ENCODE assay signal across 15 cellular contexts in the genomic region with DNA sequence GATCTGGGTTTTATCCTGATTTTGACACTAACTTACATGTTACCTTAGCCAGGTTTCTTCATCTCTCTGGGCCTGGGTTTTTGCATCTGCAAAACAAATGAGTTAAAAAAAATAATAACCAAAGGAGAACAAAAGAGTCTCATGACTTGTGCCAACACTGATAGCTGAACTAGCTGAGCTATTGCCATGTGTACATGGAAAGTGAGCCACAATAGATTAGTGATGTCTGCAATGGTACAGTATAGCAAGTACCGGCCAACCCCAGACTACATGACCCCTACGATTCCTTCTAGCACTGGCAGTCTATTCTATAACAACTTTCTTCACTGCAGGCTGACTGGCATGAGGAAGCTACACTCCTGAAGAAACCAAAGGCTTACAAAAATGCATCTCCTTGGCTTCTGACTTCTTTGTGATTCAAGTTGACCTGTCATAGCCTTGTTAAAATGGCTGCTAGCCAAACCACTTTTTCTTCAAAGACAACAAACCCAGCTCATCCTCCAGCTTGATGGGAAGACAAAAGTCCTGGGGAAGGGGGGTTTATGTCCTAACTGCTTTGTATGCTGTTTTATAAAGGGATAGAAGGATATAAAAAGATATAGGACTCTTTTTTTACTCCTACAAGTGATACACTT.
DNase-seq lines count a peak whose midpoint lies in the region; ATAC-seq and TF ChIP-seq lines count a peak whose summit lies in the region.
"Had no signal": no experiment of that assay in that cellular context is flagged by ENCODE, and none has a peak within 500 bp of the region (broad histone marks: within the 10 kb centered on the region; RNA-seq: fewer than 3 reads in every experiment).

No MANE protein-coding gene starts in this region.

- peak overlapping the region; percentile 75 for H3K4me3 ChIP-seq in Loucy (ENCODE audit: low read length, poor library complexity, severe bottlenecking)
- H3K4me3 ChIP-seq in fibroblast of mammary gland (ENCODE audit: control insufficient read depth, low read depth, low read length) = no peak overlapping the region
- H3K4me3 ChIP-seq in ovary = no peak overlapping the region
- H3K4me3 ChIP-seq: cardiac muscle cell had no signal

- peaks cover 6% of the 10 kb centered on the region for H3K4me1 Mint-ChIP-seq in endothelial cell (ENCODE audit: unreplicated experiment)

- no peaks in the 10 kb centered on the region for H3K9me2 ChIP-seq in Loucy (replicated peaks; ENCODE audit: low read depth, low read length)

- no peak for TF ChIP-seq POLR2A in ovary (IDR thresholded peaks at IDR 0.05)

- H3K4me3 Mint-ChIP-seq in endothelial cell (ENCODE audit: unreplicated experiment) = no peak overlapping the region
- H3K4me3 Mint-ChIP-seq: naive thymus-derived CD8-positive, alpha-beta T cell had no signal

- TF ChIP-seq EP300 in ovary (IDR thresholded peaks at IDR 0.05) = no peak

- DNase-seq in fibroblast of mammary gland (ENCODE audit: low read depth) (peak; percentile 78), endothelial cell (ENCODE audit: low spot score) (no peak), left ventricle myocardium superior (no peak), hippocampal formation (lab: John Stamatoyannopoulos, UW) (no peak), ovary (no peak)
- DNase-seq: activated CD4-positive, alpha-beta T cell treated with anti-CD3 and anti-CD28 coated beads, Interleukin-2, amount 50 U/mL, for 1 hour; DMS79; head of caudate nucleus; naive thymus-derived CD8-positive, alpha-beta T cell; T-helper 2 cell had no signal

- peak overlapping the region; percentile 67 for H3K4me2 ChIP-seq in Loucy (ENCODE audit: low read depth, low read length, poor library complexity, severe bottlenecking)

- peak overlapping the region; percentile 93 for H3K9ac ChIP-seq in Loucy (ENCODE audit: low read depth, low read length, poor library complexity, severe bottlenecking)

- peaks cover 85% of the 10 kb centered on the region for H3K4me1 ChIP-seq in Loucy (ENCODE audit: insufficient read depth, low read length, poor library complexity, severe bottlenecking)
- peaks cover 7% of the 10 kb centered on the region for H3K4me1 ChIP-seq in ovary (ENCODE audit: insufficient read depth)

- H3F3A ChIP-seq in Loucy (ENCODE audit: low read depth) = peaks cover 27% of the 10 kb centered on the region

- WGBS in ovary, 3 donors = 60 to 69% (median 61%) methylated on average over 2 of the region's 2 CpGs

- peaks cover 65% of the 10 kb centered on the region for H3K79me2 ChIP-seq in Loucy (ENCODE audit: insufficient read depth, low read length)

- no peak overlapping the region for H3K27ac Mint-ChIP-seq in endothelial cell (ENCODE audit: unreplicated experiment)

- no peak overlapping the region for H3K27ac ChIP-seq in ovary
- H3K27ac ChIP-seq: cardiac muscle cell had no signal

- H3K36me3 Mint-ChIP-seq in endothelial cell (ENCODE audit: low read depth, unreplicated experiment) = no peaks in the 10 kb centered on the region
- H3K36me3 Mint-ChIP-seq: naive thymus-derived CD8-positive, alpha-beta T cell had no signal

- TF ChIP-seq CTCF in Loucy (conservative IDR thresholded peaks at IDR 0.05; ENCODE audit: low read length) (no peak), fibroblast of mammary gland (conservative IDR thresholded peaks at IDR 0.05; ENCODE audit: control insufficient read depth, insufficient read depth, low read depth, low read length) (no peak), endothelial cell (IDR thresholded peaks at IDR 0.05; ENCODE audit: unreplicated experiment) (no peak), ovary (IDR thresholded peaks at IDR 0.05) (no peak)

- intact Hi-C loops in left ventricle myocardium superior (cut with micrococcal nuclease) (no loop called here), ovary (cut with DNase I) (no loop called here)

- peaks cover 15% of the 10 kb centered on the region for H3K27me3 ChIP-seq in Loucy (ENCODE audit: insufficient read depth, low read length, poor library complexity, severe bottlenecking)
- no peaks in the 10 kb centered on the region for H3K27me3 ChIP-seq in ovary
- H3K27me3 ChIP-seq: cardiac muscle cell had no signal

- H3K9me3 ChIP-seq in Loucy (ENCODE audit: insufficient read depth, low read depth, low read length) = no peaks in the 10 kb centered on the region
- H3K9me3 ChIP-seq in ovary = no peaks in the 10 kb centered on the region

- H3K9me3 Mint-ChIP-seq in endothelial cell (ENCODE audit: unreplicated experiment) = no peaks in the 10 kb centered on the region
- H3K9me3 Mint-ChIP-seq: naive thymus-derived CD8-positive, alpha-beta T cell had no signal

- no peak overlapping the region for H2AFZ ChIP-seq in Loucy (ENCODE audit: low read length)

- H3K36me3 ChIP-seq in Loucy (ENCODE audit: insufficient read depth, low read length) (peaks cover 54% of the 10 kb centered on the region), ovary (no peaks in the 10 kb centered on the region)
- H3K36me3 ChIP-seq: cardiac muscle cell had no signal

- peak; percentile 9 for ATAC-seq in GM18502 (IDR thresholded peaks at IDR 0.05; ENCODE audit: poor library complexity, unreplicated experiment)
- ATAC-seq in GM21619 (IDR thresholded peaks at IDR 0.05; ENCODE audit: unreplicated experiment) = peak; percentile 2
- ATAC-seq in left ventricle myocardium superior = no peak
- ATAC-seq: naive thymus-derived CD8-positive, alpha-beta T cell; sciatic nerve had no signal

- H4K20me1 ChIP-seq in Loucy (ENCODE audit: insufficient read depth, low read length, poor library complexity, severe bottlenecking) = peaks cover 11% of the 10 kb centered on the region

- H3K27me3 Mint-ChIP-seq in endothelial cell (ENCODE audit: unreplicated experiment) = peaks cover 2% of the 10 kb centered on the region
- H3K27me3 Mint-ChIP-seq: naive thymus-derived CD8-positive, alpha-beta T cell had no signal
